Comparison of ENCODE assay signal across 1 cellular context in the genomic region with DNA sequence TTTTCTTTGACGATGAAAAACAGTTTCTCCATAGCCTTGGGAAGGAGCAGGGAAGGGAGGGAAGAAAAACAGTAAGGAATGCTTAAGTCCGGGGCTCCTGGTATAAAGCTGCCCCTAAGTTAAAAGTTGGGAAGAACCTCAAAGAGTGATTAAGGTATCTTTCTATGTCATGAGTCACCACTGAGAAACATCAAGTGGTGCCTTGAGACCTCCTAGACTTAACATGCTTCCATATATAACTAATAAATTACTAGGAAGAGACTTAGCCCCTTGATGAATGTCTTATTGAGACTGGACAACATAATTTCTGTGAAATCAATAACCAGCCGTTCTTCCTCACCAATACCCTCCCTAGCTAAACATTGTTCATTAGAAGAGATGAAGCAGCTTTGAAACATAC.
TF ChIP-seq lines count a peak whose summit lies in the region.

No MANE protein-coding gene starts in this region.

TF ChIP-seq in HepG2, 621 proteins besides CTCF, POLR2A, EP300 and RAD21:
- TF ChIP-seq ZFP82 (CRISPR knock-in tag; IDR thresholded peaks at IDR 0.05; ENCODE audit: borderline replicate concordance) (0 out of 2 replicates have a peak, but pooled peaks have one; percentile 34), ZNF816 (CRISPR knock-in tag; IDR thresholded peaks at IDR 0.05; ENCODE audit: borderline replicate concordance) (peak; percentile 20; the same call in 1 of the 2 replicates), ZBTB7A (CRISPR knock-in tag; IDR thresholded peaks at IDR 0.05) (no peak), SOX5 (CRISPR knock-in tag; IDR thresholded peaks at IDR 0.05; ENCODE audit: borderline replicate concordance) (no peak)
- TF ChIP-seq, protein P1, sequence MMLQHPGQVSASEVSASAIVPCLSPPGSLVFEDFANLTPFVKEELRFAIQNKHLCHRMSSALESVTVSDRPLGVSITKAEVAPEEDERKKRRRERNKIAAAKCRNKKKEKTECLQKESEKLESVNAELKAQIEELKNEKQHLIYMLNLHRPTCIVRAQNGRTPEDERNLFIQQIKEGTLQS (CRISPR knock-in tag; IDR thresholded peaks at IDR 0.05) = no peak
- TF ChIP-seq, protein P2, sequence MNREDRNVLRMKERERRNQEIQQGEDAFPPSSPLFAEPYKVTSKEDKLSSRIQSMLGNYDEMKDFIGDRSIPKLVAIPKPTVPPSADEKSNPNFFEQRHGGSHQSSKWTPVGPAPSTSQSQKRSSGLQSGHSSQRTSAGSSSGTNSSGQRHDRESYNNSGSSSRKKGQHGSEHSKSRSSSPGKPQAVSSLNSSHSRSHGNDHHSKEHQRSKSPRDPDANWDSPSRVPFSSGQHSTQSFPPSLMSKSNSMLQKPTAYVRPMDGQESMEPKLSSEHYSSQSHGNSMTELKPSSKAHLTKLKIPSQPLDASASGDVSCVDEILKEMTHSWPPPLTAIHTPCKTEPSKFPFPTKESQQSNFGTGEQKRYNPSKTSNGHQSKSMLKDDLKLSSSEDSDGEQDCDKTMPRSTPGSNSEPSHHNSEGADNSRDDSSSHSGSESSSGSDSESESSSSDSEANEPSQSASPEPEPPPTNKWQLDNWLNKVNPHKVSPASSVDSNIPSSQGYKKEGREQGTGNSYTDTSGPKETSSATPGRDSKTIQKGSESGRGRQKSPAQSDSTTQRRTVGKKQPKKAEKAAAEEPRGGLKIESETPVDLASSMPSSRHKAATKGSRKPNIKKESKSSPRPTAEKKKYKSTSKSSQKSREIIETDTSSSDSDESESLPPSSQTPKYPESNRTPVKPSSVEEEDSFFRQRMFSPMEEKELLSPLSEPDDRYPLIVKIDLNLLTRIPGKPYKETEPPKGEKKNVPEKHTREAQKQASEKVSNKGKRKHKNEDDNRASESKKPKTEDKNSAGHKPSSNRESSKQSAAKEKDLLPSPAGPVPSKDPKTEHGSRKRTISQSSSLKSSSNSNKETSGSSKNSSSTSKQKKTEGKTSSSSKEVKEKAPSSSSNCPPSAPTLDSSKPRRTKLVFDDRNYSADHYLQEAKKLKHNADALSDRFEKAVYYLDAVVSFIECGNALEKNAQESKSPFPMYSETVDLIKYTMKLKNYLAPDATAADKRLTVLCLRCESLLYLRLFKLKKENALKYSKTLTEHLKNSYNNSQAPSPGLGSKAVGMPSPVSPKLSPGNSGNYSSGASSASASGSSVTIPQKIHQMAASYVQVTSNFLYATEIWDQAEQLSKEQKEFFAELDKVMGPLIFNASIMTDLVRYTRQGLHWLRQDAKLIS (CRISPR knock-in tag; IDR thresholded peaks at IDR 0.05) = no peak
